Comparison of ENCODE assay signal across 6 cellular contexts in the genomic region with DNA sequence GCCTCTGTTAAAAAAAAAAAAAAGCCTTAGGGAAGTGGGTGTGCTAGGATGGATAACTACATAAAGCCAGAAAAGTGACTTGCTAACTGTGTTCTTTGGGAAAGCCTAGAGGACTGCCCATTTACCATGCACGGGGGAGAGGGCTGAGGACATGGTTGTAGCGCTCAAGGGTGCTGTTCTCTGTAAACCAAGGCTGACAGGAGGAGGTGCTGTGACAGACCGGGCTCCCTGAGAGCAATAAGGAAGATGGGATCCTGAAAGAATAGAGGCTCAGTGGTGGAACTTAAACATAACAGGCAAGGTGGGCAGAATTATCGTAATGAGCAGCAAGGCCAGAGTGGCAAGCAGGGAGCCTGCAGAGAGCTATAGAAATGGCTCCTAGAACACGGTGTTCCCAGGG.
"Had no signal": no experiment of that assay in that cellular context is flagged by ENCODE, and none has a peak within 500 bp of the region (broad histone marks: within the 10 kb centered on the region; RNA-seq: fewer than 3 reads in every experiment).

No MANE protein-coding gene starts in this region.

- H3K4me1 ChIP-seq: HAP-1 had no signal

- FAIRE-seq: HTR-8/SVneo, K562 had no signal

- H3K9ac ChIP-seq: GM23248 had no signal

- H2AFZ ChIP-seq: GM23248 had no signal

- H3K27ac ChIP-seq: GM23248 had no signal

- H3K36me3 ChIP-seq: HAP-1 had no signal

- DNase-seq: GM23248, H7, IMR-90 had no signal

- H3K4me3 ChIP-seq: GM23248, HAP-1, K562 had no signal

- ATAC-seq: K562 had no signal

- H3K9me3 ChIP-seq: HAP-1 had no signal
